Comparison of ENCODE assay signal across 20 cellular contexts in the genomic region with DNA sequence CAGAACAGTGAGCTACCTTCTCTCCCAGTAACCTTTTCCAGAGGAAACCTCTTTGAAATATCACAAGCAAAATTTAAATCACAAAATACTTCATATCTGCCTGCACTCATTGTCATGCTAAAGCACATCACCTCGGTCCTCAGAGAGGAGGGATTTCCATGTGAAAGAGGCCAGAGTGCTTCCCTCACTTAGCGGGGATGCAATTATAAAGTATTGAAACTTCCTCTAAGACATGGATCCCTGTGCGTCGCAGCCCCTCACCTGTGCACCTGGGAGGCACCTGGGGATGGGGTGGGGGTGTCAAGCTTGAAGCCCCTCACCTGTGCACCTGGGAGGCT.
"Had no signal": no experiment of that assay in that cellular context is flagged by ENCODE, and none has a peak within 500 bp of the region (broad histone marks: within the 10 kb centered on the region; RNA-seq: fewer than 3 reads in every experiment).

No MANE protein-coding gene starts in this region.

- DNase-seq: activated CD4-positive, alpha-beta memory T cell treated with anti-CD3 and anti-CD28 coated beads, Interleukin-2, amount 10 ng/mL, durations not matched to agents 7 days and 5 days; activated CD4-positive, alpha-beta T cell treated with anti-CD3 and anti-CD28 coated beads for 36 hours; activated CD4-positive, alpha-beta T cell treated with anti-CD3 and anti-CD28 coated beads, Interleukin-2, amount 50 U/mL, for 1 hour; activated gamma-delta T cell; activated naive CD4-positive, alpha-beta T cell treated with anti-CD3 and anti-CD28 coated beads for 36 hours; activated T-cell treated with anti-CD3 and anti-CD28 coated beads for 4 hours; activated T-cell treated with anti-CD3 and anti-CD28 coated beads, Interleukin-2, amount 50 U/mL, for 48 hours; Karpas-422; MM.1S; NCI-H1105 treated with DMSO at 0.1 percent for 48 hours; NCI-H1436 treated with DMSO at 0.1 percent for 48 hours; NCI-H187 treated with DMSO at 0.1 percent for 48 hours; NCI-H2081 treated with DMSO at 0.1 percent for 48 hours; NCI-H446; NCI-H524; T-cell had no signal

- H3K27ac ChIP-seq: brain microvascular endothelial cell, cardiac muscle cell, SK-N-MC, VCaP had no signal

- H3K4me3 ChIP-seq: cardiac muscle cell, SK-N-MC had no signal

- H3K27me3 ChIP-seq: brain microvascular endothelial cell, cardiac muscle cell had no signal

- H3K36me3 ChIP-seq: brain microvascular endothelial cell, cardiac muscle cell had no signal
